ENCODE assay signal across 37 cellular contexts in the genomic region with DNA sequence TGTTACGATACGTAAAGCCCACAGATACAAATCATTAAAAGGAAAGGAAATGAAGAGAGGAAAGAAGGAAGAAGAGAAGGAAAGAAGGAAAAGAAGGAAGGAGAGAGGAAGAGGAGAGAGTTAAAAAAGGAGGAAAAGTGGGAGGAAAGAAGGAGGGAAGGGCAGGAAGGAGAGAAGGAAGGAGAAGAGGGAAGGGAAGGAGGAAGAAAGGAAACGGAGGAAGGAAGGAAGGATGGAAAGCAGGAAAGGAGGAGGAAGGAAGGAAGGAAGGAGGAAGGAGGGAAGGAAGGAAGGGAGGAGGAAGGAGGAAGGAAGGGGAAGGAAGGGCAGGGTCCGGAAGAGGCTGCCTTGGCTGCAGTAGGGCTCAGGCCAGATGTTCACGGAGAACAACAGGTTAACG.
"Had no signal": no experiment of that assay in that cellular context is flagged by ENCODE, and none has a peak within 500 bp of the region (broad histone marks: within the 10 kb centered on the region; RNA-seq: fewer than 3 reads in every experiment).

No MANE protein-coding gene starts in this region.

- H3K36me3 Mint-ChIP-seq: activated CD4-positive, alpha-beta memory T cell treated with anti-CD3 and anti-CD28 coated beads for 36 hours; activated naive CD4-positive, alpha-beta T cell treated with anti-CD3 and anti-CD28 coated beads, Interleukin-2, amount 50 U/mL, for 72 hours; activated naive CD8-positive, alpha-beta T cell treated with anti-CD3 and anti-CD28 coated beads for 36 hours; brain had no signal

- H3K27me3 ChIP-seq: cardiac muscle cell had no signal

- FAIRE-seq: bronchial epithelial cell, colon, TTC549 had no signal

- H3K4me1 ChIP-seq: adrenal gland, ascending aorta had no signal

- DNase-seq: activated B cell treated with CpG ODN at 0.5 μM for 24 hours; activated CD4-positive, alpha-beta memory T cell treated with anti-CD3 and anti-CD28 coated beads for 36 hours; activated CD4-positive, alpha-beta T cell treated with anti-CD3 and anti-CD28 coated beads for 4 hours; activated CD4-positive, alpha-beta T cell treated with anti-CD3 and anti-CD28 coated beads, Interleukin-2, amount 10 ng/mL, durations not matched to agents 24 days and 14 days; activated CD4-positive, alpha-beta T cell treated with anti-CD3 and anti-CD28 coated beads, Interleukin-2, amount 50 U/mL, for 1 hour; activated CD4-positive, alpha-beta T cell treated with anti-CD3 and anti-CD28 coated beads, Interleukin-2, amount 50 U/mL, for 4 hours; activated CD4-positive, CD25-positive, alpha-beta regulatory T cell treated with anti-CD3 and anti-CD28 coated beads, Interleukin-2, amount 50 U/mL, for 72 hours; activated CD8-positive, alpha-beta memory T cell treated with anti-CD3 and anti-CD28 coated beads, Interleukin-2, amount 50 U/mL, for 4 hours; activated CD8-positive, alpha-beta T cell treated with anti-CD3 and anti-CD28 coated beads for 36 hours; activated effector memory CD4-positive, alpha-beta T cell treated with anti-CD3 and anti-CD28 coated beads, Interleukin-2, amount 50 U/mL, for 16 hours; activated gamma-delta T cell treated with Interleukin-2 at 50 U/mL for 16 hours; activated naive CD4-positive, alpha-beta T cell; activated naive CD4-positive, alpha-beta T cell treated with anti-CD3 and anti-CD28 coated beads for 36 hours; activated naive CD4-positive, alpha-beta T cell treated with anti-CD3 and anti-CD28 coated beads, Interleukin-2, amount 50 U/mL, for 16 hours; activated naive CD8-positive, alpha-beta T cell treated with anti-CD3 and anti-CD28 coated beads for 36 hours; activated T-cell treated with anti-CD3 and anti-CD28 coated beads for 4 hours; activated T-cell treated with anti-CD3 and anti-CD28 coated beads, Interleukin-2, amount 50 U/mL, for 1 hour; activated T-cell treated with anti-CD3 and anti-CD28 coated beads, Interleukin-2, amount 50 U/mL, for 4 hours; activated T-cell treated with anti-CD3 and anti-CD28 coated beads, Interleukin-2, amount 50 U/mL, for 72 hours; adrenal gland; amniotic stem cell; anterior cingulate cortex; caudate nucleus; T-helper 2 cell; T-helper 9 cell had no signal

- H3K9me3 ChIP-seq: adrenal gland, ascending aorta had no signal

- ATAC-seq: activated CD8-positive, alpha-beta T cell treated with anti-CD3 and anti-CD28 coated beads for 36 hours; activated naive CD4-positive, alpha-beta T cell treated with anti-CD3 and anti-CD28 coated beads, Interleukin-2, amount 50 U/mL, for 72 hours; activated T-cell treated with anti-CD3 and anti-CD28 coated beads, Interleukin-2, amount 50 U/mL, for 4 hours; activated T-cell treated with anti-CD3 and anti-CD28 coated beads, Interleukin-2, amount 50 U/mL, for 72 hours; activated T-helper 17 cell treated with anti-CD3 and anti-CD28 coated beads, Interleukin-2, amount 50 U/mL, for 72 hours had no signal

- H3K4me3 Mint-ChIP-seq: activated B cell treated with CpG ODN at 0.5 μM for 24 hours; activated CD4-positive, alpha-beta memory T cell treated with anti-CD3 and anti-CD28 coated beads for 36 hours; activated CD4-positive, alpha-beta T cell treated with anti-CD3 and anti-CD28 coated beads, Interleukin-2, amount 10 ng/mL, durations not matched to agents 24 days and 14 days; activated CD8-positive, alpha-beta T cell treated with anti-CD3 and anti-CD28 coated beads for 36 hours; activated naive CD4-positive, alpha-beta T cell treated with anti-CD3 and anti-CD28 coated beads for 36 hours; activated naive CD8-positive, alpha-beta T cell treated with anti-CD3 and anti-CD28 coated beads for 36 hours; activated T-cell treated with anti-CD3 and anti-CD28 coated beads, Interleukin-2, amount 50 U/mL, for 4 hours; activated T-cell treated with anti-CD3 and anti-CD28 coated beads, Interleukin-2, amount 50 U/mL, for 72 hours; activated T-helper 1 cell treated with anti-CD3 and anti-CD28 coated beads, Interleukin-12 subunit alpha, Interleukin-12 subunit beta, Interleukin-2, Interleukin-4 antibody, amounts not matched to agents 30 ng/mL and 10 ng/mL and 1 ng/mL, durations not matched to agents 14 hours and 24 hours and 36 hours; activated T-helper 17 cell treated with anti-CD3 and anti-CD28 coated beads, Interleukin-2, amount 50 U/mL, for 72 hours; brain; central memory CD8-positive, alpha-beta T cell; T-helper 2 cell treated with Interferon-gamma antibody and Interleukin-4, amounts not matched to agents 5 μg/mL and 100 μg/mL, for 36 hours had no signal

- H3K27ac Mint-ChIP-seq: activated B cell treated with CpG ODN at 0.5 μM for 24 hours; activated CD4-positive, alpha-beta memory T cell treated with anti-CD3 and anti-CD28 coated beads for 36 hours; activated CD4-positive, alpha-beta T cell treated with anti-CD3 and anti-CD28 coated beads, Interleukin-2, amount 10 ng/mL, durations not matched to agents 24 days and 14 days; activated CD8-positive, alpha-beta T cell treated with anti-CD3 and anti-CD28 coated beads for 36 hours; activated naive CD4-positive, alpha-beta T cell treated with anti-CD3 and anti-CD28 coated beads for 36 hours; activated naive CD4-positive, alpha-beta T cell treated with anti-CD3 and anti-CD28 coated beads, Interleukin-2, amount 50 U/mL, for 72 hours; activated naive CD8-positive, alpha-beta T cell treated with anti-CD3 and anti-CD28 coated beads for 36 hours; activated T-cell treated with anti-CD3 and anti-CD28 coated beads, Interleukin-2, amount 50 U/mL, for 72 hours; activated T-helper 1 cell treated with anti-CD3 and anti-CD28 coated beads, Interleukin-12 subunit alpha, Interleukin-12 subunit beta, Interleukin-2, Interleukin-4 antibody, amounts not matched to agents 30 ng/mL and 10 ng/mL and 1 ng/mL, durations not matched to agents 14 hours and 24 hours and 36 hours; activated T-helper 17 cell treated with anti-CD3 and anti-CD28 coated beads, Interleukin-2, amount 50 U/mL, for 72 hours; brain; T-helper 2 cell treated with Interferon-gamma antibody and Interleukin-4, amounts not matched to agents 5 μg/mL and 100 μg/mL, for 36 hours had no signal

- H3K36me3 ChIP-seq: adrenal gland, ascending aorta, cardiac muscle cell had no signal

- H3K27ac ChIP-seq: adrenal gland, ascending aorta, cardiac muscle cell, VCaP had no signal

- H3K27me3 Mint-ChIP-seq: activated B cell treated with CpG ODN at 0.5 μM for 24 hours; activated CD4-positive, alpha-beta memory T cell treated with anti-CD3 and anti-CD28 coated beads for 36 hours; activated CD4-positive, alpha-beta T cell treated with anti-CD3 and anti-CD28 coated beads, Interleukin-2, amount 10 ng/mL, durations not matched to agents 24 days and 14 days; activated CD8-positive, alpha-beta T cell treated with anti-CD3 and anti-CD28 coated beads for 36 hours; activated naive CD8-positive, alpha-beta T cell treated with anti-CD3 and anti-CD28 coated beads for 36 hours; activated T-helper 17 cell treated with anti-CD3 and anti-CD28 coated beads, Interleukin-2, amount 50 U/mL, for 72 hours had no signal

- H3K4me1 Mint-ChIP-seq: activated B cell treated with CpG ODN at 0.5 μM for 24 hours; activated CD4-positive, alpha-beta T cell treated with anti-CD3 and anti-CD28 coated beads, Interleukin-2, amount 10 ng/mL, durations not matched to agents 24 days and 14 days; activated naive CD8-positive, alpha-beta T cell treated with anti-CD3 and anti-CD28 coated beads for 36 hours; activated T-helper 17 cell treated with anti-CD3 and anti-CD28 coated beads, Interleukin-2, amount 50 U/mL, for 72 hours; central memory CD8-positive, alpha-beta T cell had no signal

- H3K4me3 ChIP-seq: adrenal gland, ascending aorta, cardiac muscle cell had no signal
